In the genomic region with DNA sequence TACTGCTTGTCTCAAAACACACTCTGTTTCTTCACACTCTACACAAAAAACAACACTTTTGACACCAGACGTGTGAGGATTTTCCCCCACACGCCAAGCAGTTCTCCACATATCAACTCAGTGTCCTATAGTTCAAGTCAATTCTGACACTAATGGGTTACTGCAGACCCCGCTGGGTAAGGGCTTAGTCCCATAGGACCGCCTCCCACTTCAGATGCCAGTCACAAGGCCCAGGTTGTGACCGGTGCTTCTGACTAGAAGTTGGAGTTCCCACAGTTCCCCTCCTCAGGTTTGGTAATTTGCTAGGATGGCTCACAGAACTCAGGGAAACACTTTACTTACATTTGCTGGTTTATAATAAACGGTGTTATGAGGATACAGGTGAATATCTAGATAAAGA, we compare ENCODE assay signal across 1 cellular context.
TF ChIP-seq lines count a peak whose summit lies in the region.

No MANE protein-coding gene starts in this region.

TF ChIP-seq in GM23338, 12 proteins besides CTCF, POLR2A, EP300 and RAD21 (continued from another document):
- TF ChIP-seq ETS1 (IDR thresholded peaks at IDR 0.05): no peak
- TF ChIP-seq ZNF114 (CRISPR knock-in tag; IDR thresholded peaks at IDR 0.05): no peak
- TF ChIP-seq REST (IDR thresholded peaks at IDR 0.05; ENCODE audit: unreplicated experiment): no peak
- TF ChIP-seq EZH2phosphoT487 (IDR thresholded peaks at IDR 0.05; ENCODE audit: unreplicated experiment): no peak
- no peak for TF ChIP-seq ZNF331 (CRISPR knock-in tag; IDR thresholded peaks at IDR 0.05; ENCODE audit: low read depth)
- no peak for TF ChIP-seq EZH2 (IDR thresholded peaks at IDR 0.05; ENCODE audit: low read depth, unreplicated experiment)
- TF ChIP-seq CREB1 (CRISPR knock-in tag; IDR thresholded peaks at IDR 0.05; ENCODE audit: low read depth): no peak
- TF ChIP-seq, protein P1, sequence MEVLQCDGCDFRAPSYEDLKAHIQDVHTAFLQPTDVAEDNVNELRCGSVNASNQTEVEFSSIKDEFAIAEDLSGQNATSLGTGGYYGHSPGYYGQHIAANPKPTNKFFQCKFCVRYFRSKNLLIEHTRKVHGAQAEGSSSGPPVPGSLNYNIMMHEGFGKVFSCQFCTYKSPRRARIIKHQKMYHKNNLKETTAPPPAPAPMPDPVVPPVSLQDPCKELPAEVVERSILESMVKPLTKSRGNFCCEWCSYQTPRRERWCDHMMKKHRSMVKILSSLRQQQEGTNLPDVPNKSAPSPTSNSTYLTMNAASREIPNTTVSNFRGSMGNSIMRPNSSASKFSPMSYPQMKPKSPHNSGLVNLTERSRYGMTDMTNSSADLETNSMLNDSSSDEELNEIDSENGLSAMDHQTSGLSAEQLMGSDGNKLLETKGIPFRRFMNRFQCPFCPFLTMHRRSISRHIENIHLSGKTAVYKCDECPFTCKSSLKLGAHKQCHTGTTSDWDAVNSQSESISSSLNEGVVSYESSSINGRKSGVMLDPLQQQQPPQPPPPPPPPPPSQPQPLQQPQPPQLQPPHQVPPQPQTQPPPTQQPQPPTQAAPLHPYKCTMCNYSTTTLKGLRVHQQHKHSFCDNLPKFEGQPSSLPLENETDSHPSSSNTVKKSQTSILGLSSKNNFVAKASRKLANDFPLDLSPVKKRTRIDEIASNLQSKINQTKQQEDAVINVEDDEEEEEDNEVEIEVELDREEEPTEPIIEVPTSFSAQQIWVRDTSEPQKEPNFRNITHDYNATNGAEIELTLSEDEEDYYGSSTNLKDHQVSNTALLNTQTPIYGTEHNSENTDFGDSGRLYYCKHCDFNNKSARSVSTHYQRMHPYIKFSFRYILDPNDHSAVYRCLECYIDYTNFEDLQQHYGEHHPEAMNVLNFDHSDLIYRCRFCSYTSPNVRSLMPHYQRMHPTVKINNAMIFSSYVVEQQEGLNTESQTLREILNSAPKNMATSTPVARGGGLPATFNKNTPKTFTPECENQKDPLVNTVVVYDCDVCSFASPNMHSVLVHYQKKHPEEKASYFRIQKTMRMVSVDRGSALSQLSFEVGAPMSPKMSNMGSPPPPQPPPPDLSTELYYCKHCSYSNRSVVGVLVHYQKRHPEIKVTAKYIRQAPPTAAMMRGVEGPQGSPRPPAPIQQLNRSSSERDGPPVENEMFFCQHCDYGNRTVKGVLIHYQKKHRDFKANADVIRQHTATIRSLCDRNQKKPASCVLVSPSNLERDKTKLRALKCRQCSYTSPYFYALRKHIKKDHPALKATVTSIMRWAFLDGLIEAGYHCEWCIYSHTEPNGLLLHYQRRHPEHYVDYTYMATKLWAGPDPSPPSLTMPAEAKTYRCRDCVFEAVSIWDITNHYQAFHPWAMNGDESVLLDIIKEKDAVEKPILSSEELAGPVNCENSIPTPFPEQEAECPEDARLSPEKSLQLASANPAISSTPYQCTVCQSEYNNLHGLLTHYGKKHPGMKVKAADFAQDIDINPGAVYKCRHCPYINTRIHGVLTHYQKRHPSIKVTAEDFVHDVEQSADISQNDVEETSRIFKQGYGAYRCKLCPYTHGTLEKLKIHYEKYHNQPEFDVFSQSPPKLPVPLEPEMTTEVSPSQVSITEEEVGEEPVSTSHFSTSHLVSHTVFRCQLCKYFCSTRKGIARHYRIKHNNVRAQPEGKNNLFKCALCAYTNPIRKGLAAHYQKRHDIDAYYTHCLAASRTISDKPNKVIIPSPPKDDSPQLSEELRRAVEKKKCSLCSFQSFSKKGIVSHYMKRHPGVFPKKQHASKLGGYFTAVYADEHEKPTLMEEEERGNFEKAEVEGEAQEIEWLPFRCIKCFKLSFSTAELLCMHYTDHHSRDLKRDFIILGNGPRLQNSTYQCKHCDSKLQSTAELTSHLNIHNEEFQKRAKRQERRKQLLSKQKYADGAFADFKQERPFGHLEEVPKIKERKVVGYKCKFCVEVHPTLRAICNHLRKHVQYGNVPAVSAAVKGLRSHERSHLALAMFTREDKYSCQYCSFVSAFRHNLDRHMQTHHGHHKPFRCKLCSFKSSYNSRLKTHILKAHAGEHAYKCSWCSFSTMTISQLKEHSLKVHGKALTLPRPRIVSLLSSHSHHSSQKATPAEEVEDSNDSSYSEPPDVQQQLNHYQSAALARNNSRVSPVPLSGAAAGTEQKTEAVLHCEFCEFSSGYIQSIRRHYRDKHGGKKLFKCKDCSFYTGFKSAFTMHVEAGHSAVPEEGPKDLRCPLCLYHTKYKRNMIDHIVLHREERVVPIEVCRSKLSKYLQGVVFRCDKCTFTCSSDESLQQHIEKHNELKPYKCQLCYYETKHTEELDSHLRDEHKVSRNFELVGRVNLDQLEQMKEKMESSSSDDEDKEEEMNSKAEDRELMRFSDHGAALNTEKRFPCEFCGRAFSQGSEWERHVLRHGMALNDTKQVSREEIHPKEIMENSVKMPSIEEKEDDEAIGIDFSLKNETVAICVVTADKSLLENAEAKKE (CRISPR knock-in tag; IDR thresholded peaks at IDR 0.05): no peak
- no peak for TF ChIP-seq STAT1 (IDR thresholded peaks at IDR 0.05; ENCODE audit: unreplicated experiment)
TF ChIP-seq in GM23338: peak in this region for 0.
